Comparison of ENCODE assay signal across 17 cellular contexts in the genomic region with DNA sequence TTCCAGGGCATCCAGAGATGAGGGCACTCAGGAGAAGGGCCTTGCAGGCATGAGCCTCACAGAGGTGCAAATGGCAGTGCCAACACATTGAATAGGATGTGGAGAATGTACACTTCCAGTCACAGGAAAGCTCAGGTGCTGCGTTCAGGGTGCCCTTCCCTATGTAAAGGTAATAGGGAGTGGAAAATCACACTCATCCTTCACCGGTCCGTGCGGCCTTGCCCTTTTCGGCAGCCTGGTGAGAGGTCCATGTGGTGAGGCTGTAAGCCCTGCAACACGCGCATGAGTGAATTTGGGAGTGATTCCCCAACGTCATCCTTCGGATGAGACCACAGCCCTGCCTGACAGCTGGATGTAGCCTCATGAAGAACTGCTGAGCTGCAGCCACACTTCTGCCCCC. TPM values are rescaled to one million over a fixed set of nuclear protein-coding genes. Genes with fewer than 3 reads are reported as not detected.
DNase-seq lines count a peak whose midpoint lies in the region; ATAC-seq and TF ChIP-seq lines count a peak whose summit lies in the region.
"Had no signal": no experiment of that assay in that cellular context is flagged by ENCODE, and none has a peak within 500 bp of the region (broad histone marks: within the 10 kb centered on the region; RNA-seq: fewer than 3 reads in every experiment).

No MANE protein-coding gene starts in this region.

- TF ChIP-seq CTCF in right atrium auricular region (IDR thresholded peaks at IDR 0.05) (no peak), chondrocyte (IDR thresholded peaks at IDR 0.05) (no peak)

- H3K4me3 Mint-ChIP-seq in chondrocyte (ENCODE audit: unreplicated experiment) = no peak overlapping the region
- H3K4me3 Mint-ChIP-seq: B cell; CD4-positive, alpha-beta T cell; CD8-positive, alpha-beta T cell had no signal

- peak; percentile 58 for DNase-seq in Right ventricle myocardium inferior (ENCODE audit: missing footprints)
- no peak for DNase-seq in right atrium auricular region (ENCODE audit: low spot score)
- peak; percentile 54 for DNase-seq in chondrocyte (ENCODE audit: low spot score)
- DNase-seq in activated CD4-positive, alpha-beta T cell treated with anti-CD3 and anti-CD28 coated beads for 4 hours = no peak
- DNase-seq: AML-193; Caco-2; Calu3; CD4-positive, alpha-beta T cell; CD8-positive, alpha-beta T cell; DMS79 treated with DMSO at 0.1 percent for 48 hours; GF-D8 had no signal

- no peak for ATAC-seq in Right ventricle myocardium inferior
- ATAC-seq in HG03432 (IDR thresholded peaks at IDR 0.05; ENCODE audit: unreplicated experiment) = no peak
- ATAC-seq: A549; CD8-positive, alpha-beta T cell had no signal

- H3K4me1 Mint-ChIP-seq in chondrocyte (ENCODE audit: low read depth) = no peaks in the 10 kb centered on the region

- peaks cover 0 to 19% of the 10 kb centered on the region in 2 donors for H3K4me1 ChIP-seq in right atrium auricular region
- H3K4me1 ChIP-seq: A549 had no signal

- peaks cover 7% of the 10 kb centered on the region for H3K27me3 Mint-ChIP-seq in chondrocyte (ENCODE audit: low read depth)

- H3K27ac Mint-ChIP-seq in chondrocyte (ENCODE audit: unreplicated experiment) = no peak overlapping the region
- H3K27ac Mint-ChIP-seq: B cell; CD4-positive, alpha-beta T cell; CD8-positive, alpha-beta T cell had no signal

- no peaks in the 10 kb centered on the region for H3K27me3 ChIP-seq in right atrium auricular region

- no peak overlapping the region for H3K4me3 ChIP-seq in right atrium auricular region
- H3K4me3 ChIP-seq: A549; BLaER1 treated with 17β-estradiol and CSF1 and Interleukin-3, amounts not matched to agents 10 nM and 100 nM had no signal

- intact Hi-C loops in Right ventricle myocardium inferior (cut with DNase I) = no loop called here

- H3K27ac ChIP-seq in right atrium auricular region = no peak overlapping the region
- H3K27ac ChIP-seq: 22Rv1; A549; BLaER1 treated with 17β-estradiol and CSF1 and Interleukin-3, amounts not matched to agents 10 nM and 100 nM; C4-2B had no signal

- H3K36me3 ChIP-seq in right atrium auricular region = no peaks in the 10 kb centered on the region
- H3K36me3 ChIP-seq: BLaER1 treated with 17β-estradiol and CSF1 and Interleukin-3, amounts not matched to agents 10 nM and 100 nM had no signal

- H3K36me3 Mint-ChIP-seq in chondrocyte (ENCODE audit: low read depth) = no peaks in the 10 kb centered on the region
- H3K36me3 Mint-ChIP-seq: CD8-positive, alpha-beta T cell had no signal

- no peaks in the 10 kb centered on the region for H3K9me3 Mint-ChIP-seq in chondrocyte (ENCODE audit: low read depth)
- H3K9me3 Mint-ChIP-seq: CD4-positive, alpha-beta T cell; CD8-positive, alpha-beta T cell had no signal

- H3K9me3 ChIP-seq in right atrium auricular region = no peaks in the 10 kb centered on the region
- H3K9me3 ChIP-seq: A549, Caco-2 had no signal

RNA-seq across cellular contexts. Expression of a gene that starts 43.0 kb away (rescaled TPM):
- total RNA-seq in Right ventricle myocardium inferior (55.5 TPM), right atrium auricular region (100 to 1,000 TPM in 1 of 2 donors, 10 to 100 TPM in 1; 78.6 to 131 TPM), chondrocyte (124 to 147 TPM (median 127 TPM) in 3 replicates)

Comparison
In these comparisons a context has a peak if more than half of its experiments do, and no peak if none do; other contexts are left out.
1. DNase-seq: peak in Right ventricle myocardium inferior (single experiment) and chondrocyte (single experiment); none in right atrium auricular region (single experiment) and activated CD4-positive, alpha-beta T cell treated with anti-CD3 and anti-CD28 coated beads for 4 hours (0 of 2).